Comparison of ENCODE assay signal across 8 cellular contexts in the genomic region with DNA sequence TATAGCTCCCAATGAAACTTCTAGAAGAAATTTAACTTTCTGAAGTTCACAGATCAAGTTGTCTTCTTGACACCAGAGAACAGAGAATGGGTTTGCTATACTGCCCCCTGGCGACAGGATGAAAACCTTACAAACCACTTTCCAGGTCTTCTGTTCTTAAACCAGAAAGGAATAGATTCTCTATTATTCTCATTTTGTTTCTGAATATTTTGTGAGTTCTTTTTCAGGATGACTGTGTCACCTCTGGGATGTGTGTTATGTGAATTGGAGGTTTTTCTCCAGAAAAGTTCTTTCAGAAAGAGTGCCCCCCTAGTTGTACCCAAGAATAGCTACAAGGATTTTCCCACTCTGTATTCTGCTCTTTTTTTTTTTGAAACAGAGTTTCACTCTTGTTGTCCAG. TPM values are rescaled to one million over a fixed set of nuclear protein-coding genes. Genes with fewer than 3 reads are reported as not detected.
DNase-seq lines count a peak whose midpoint lies in the region; TF ChIP-seq lines count a peak whose summit lies in the region.

No MANE protein-coding gene starts in this region.

- H3K9me3 ChIP-seq in ascending aorta: peaks cover 2 to 5% of the 10 kb centered on the region in 2 donors

- H3K4me3 ChIP-seq in ascending aorta (no peak overlapping the region), kidney epithelial cell (ENCODE audit: low read depth, low read length) (no peak overlapping the region)

- no peaks in the 10 kb centered on the region for H3K4me1 ChIP-seq in ascending aorta

- H3K27ac ChIP-seq in ascending aorta: no peak overlapping the region

- no peaks in the 10 kb centered on the region for H3K27me3 ChIP-seq in ascending aorta
- no peaks in the 10 kb centered on the region for H3K27me3 ChIP-seq in kidney epithelial cell (ENCODE audit: control insufficient read depth, insufficient read depth, low read length)

- TF ChIP-seq CTCF in AG09319 (IDR thresholded peaks at IDR 0.05; ENCODE audit: low read depth, low read length) (peak; percentile 58), ascending aorta (IDR thresholded peaks at IDR 0.05) (peak in 2 of 3 experiments; percentile 38 to 48), kidney epithelial cell (IDR thresholded peaks at IDR 0.05; ENCODE audit: insufficient read depth, low read length, poor library complexity, severe bottlenecking) (peak; percentile 70)

- intact Hi-C loops in ascending aorta (cut with DNase I): no loop called here

- DNase-seq in AG09319 (ENCODE audit: extremely low read depth, low read depth) (no peak), GM19238 (ENCODE audit: insufficient read length, low spot score) (peak; percentile 26), RPMI8226 (peak; percentile 81), ascending aorta (ENCODE audit: low spot score in 2 of 2) (no peak), kidney epithelial cell (ENCODE audit: low read depth) (no peak), NCI-H524 treated with DMSO at 0.1 percent for 48 hours (lab: John Stamatoyannopoulos, UW) (no peak), GF-D8 (lab: John Stamatoyannopoulos, UW) (no peak)
- DNase-seq in stimulated activated CD8-positive, alpha-beta memory T cell treated with anti-CD3 and anti-CD28 coated beads, Interleukin-4, amount 100 ng/mL, for 1 hour (ENCODE audit: low read depth in 2 of 2, low spot score in 1 of 2): peak; percentile 9 to 31

- peaks cover 12 to 22% of the 10 kb centered on the region in 2 donors for H3K36me3 ChIP-seq in ascending aorta
- peaks cover 1% of the 10 kb centered on the region for H3K36me3 ChIP-seq in kidney epithelial cell (ENCODE audit: control insufficient read depth, insufficient read depth, low read length)

RNA-seq across cellular contexts. Expression of a gene that starts 6.3 kb away (rescaled TPM):
- 19.8 TPM for total RNA-seq in ascending aorta
- total RNA-seq in kidney epithelial cell: 37.3 and 39.6 TPM in 2 replicates

RNA-seq across cellular contexts. Expression of a gene that starts 47.3 kb away (rescaled TPM):
- total RNA-seq in ascending aorta: not detected
- 0.21 and 0.42 TPM in 2 replicates for total RNA-seq in kidney epithelial cell

Comparison
In these comparisons a context has a peak if more than half of its experiments do, and no peak if none do; other contexts are left out.
1. DNase-seq: peak in GM19238 (single experiment), RPMI8226 (single experiment) and stimulated activated CD8-positive, alpha-beta memory T cell treated with anti-CD3 and anti-CD28 coated beads, Interleukin-4, amount 100 ng/mL, for 1 hour (2 of 2); none in AG09319 (single experiment), ascending aorta (0 of 2), kidney epithelial cell (single experiment), NCI-H524 treated with DMSO at 0.1 percent for 48 hours (single experiment) and GF-D8 (single experiment).
2. Peak in every context shown above with its lines, with median percentiles within 50 percentile points of each other: CTCF ChIP-seq.